12 cellular contexts compared by ENCODE assay signal in the genomic region with DNA sequence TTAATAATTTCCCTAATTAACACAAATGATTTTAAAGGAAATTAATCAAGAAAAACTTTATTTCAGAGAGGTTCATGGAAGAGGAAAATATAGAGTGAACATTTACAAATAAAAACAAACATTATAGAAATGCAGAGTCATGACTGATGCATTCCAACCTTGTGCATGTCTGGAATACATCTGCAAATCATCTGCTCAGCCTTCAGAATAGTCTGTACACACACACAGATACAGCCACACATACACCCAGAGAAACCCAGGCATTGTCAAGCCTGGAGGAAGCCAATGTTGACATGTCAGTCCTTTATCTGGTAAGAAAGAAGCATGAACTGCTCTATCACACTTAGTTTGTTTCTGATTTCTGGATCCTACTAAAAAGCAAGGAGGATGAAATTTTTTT.
A peak's percentile ranks its signal among the peaks of the same experiment; 100 is the strongest.
DNase-seq lines count a peak whose midpoint lies in the region; ATAC-seq and TF ChIP-seq lines count a peak whose summit lies in the region.
"Had no signal": no experiment of that assay in that cellular context is flagged by ENCODE, and none has a peak within 500 bp of the region (broad histone marks: within the 10 kb centered on the region; RNA-seq: fewer than 3 reads in every experiment).

No MANE protein-coding gene starts in this region.

- H2AFZ ChIP-seq in smooth muscle cell (ENCODE audit: low read depth): no peak overlapping the region

- TF ChIP-seq CTCF in left ventricle myocardium inferior (IDR thresholded peaks at IDR 0.05; ENCODE audit: borderline replicate concordance) (no peak), smooth muscle cell (IDR thresholded peaks at IDR 0.05; ENCODE audit: borderline replicate concordance, insufficient read depth, poor library complexity, severe bottlenecking) (no peak)

- H3K9me3 ChIP-seq in left ventricle myocardium inferior (replicated peaks) (no peaks in the 10 kb centered on the region), smooth muscle cell (replicated peaks; ENCODE audit: low read depth) (no peaks in the 10 kb centered on the region)
- H3K9me3 ChIP-seq: colonic mucosa, testis had no signal

- ATAC-seq in GM18873 (IDR thresholded peaks at IDR 0.05; ENCODE audit: low FRiP score, unreplicated experiment) (no peak), GM19452 (IDR thresholded peaks at IDR 0.05; ENCODE audit: unreplicated experiment) (no peak)

- H4K20me1 ChIP-seq in smooth muscle cell (ENCODE audit: low read depth): no peaks in the 10 kb centered on the region

- H3K79me2 ChIP-seq in smooth muscle cell (ENCODE audit: low read depth): no peaks in the 10 kb centered on the region

- peaks cover 4% of the 10 kb centered on the region for H3F3A ChIP-seq in smooth muscle cell (ENCODE audit: low read depth)

- H3K27ac ChIP-seq in left ventricle myocardium inferior (replicated peaks) (peak overlapping the region; percentile 56), smooth muscle cell (ENCODE audit: low read depth) (peak overlapping the region; percentile 100)
- H3K27ac ChIP-seq: colonic mucosa had no signal

- peak overlapping the region; percentile 79 for H3K4me2 ChIP-seq in smooth muscle cell

- H3K4me1 ChIP-seq in left ventricle myocardium inferior (peaks cover 22% of the 10 kb centered on the region), smooth muscle cell (ENCODE audit: low read depth) (peaks cover 19% of the 10 kb centered on the region)
- H3K4me1 ChIP-seq: colonic mucosa had no signal

- peak; percentile 57 for DNase-seq in ELR (ENCODE audit: low read depth)
- peak; percentile 45 for DNase-seq in amniotic stem cell (lab: John Stamatoyannopoulos, UW)
- DNase-seq in left ventricle myocardium inferior: no peak
- DNase-seq in smooth muscle cell (lab: John Stamatoyannopoulos, UW; ENCODE audit: unreplicated experiment): no peak
- DNase-seq in iPS-NIHi7 (ENCODE audit: extremely low spot score): no peak
- no peak for DNase-seq in NCI-H526 (lab: John Stamatoyannopoulos, UW)
- DNase-seq: GF-D8, SHP77, testis had no signal

- H3K4me3 ChIP-seq in left ventricle myocardium inferior: no peak overlapping the region
- peak overlapping the region; percentile 3 for H3K4me3 ChIP-seq in smooth muscle cell
- H3K4me3 ChIP-seq: colonic mucosa, testis had no signal

- H3K36me3 ChIP-seq in left ventricle myocardium inferior (no peaks in the 10 kb centered on the region), smooth muscle cell (ENCODE audit: low read depth) (no peaks in the 10 kb centered on the region)
- H3K36me3 ChIP-seq: colonic mucosa had no signal

- H3K27me3 ChIP-seq in left ventricle myocardium inferior (ENCODE audit: low read depth): no peaks in the 10 kb centered on the region
- no peaks in the 10 kb centered on the region for H3K27me3 ChIP-seq in smooth muscle cell (ENCODE audit: low read depth)
- H3K27me3 ChIP-seq: colonic mucosa, testis had no signal

- H3K9ac ChIP-seq in smooth muscle cell (ENCODE audit: low read depth): peak overlapping the region; percentile 96

- intact Hi-C loops in left ventricle myocardium inferior (cut with micrococcal nuclease): loop anchor here (10.0 kb wide), 1 partner anchor 175 kb away; no protein-coding TSS in a partner anchor

Comparison
In these comparisons a context has a peak if more than half of its experiments do, and no peak if none do; other contexts are left out.
1. DNase-seq: peak in ELR (single experiment) and amniotic stem cell (single experiment); none in left ventricle myocardium inferior (single experiment), smooth muscle cell (single experiment), iPS-NIHi7 (single experiment) and NCI-H526 (0 of 2).